17 cellular contexts compared by ENCODE assay signal in the genomic region with DNA sequence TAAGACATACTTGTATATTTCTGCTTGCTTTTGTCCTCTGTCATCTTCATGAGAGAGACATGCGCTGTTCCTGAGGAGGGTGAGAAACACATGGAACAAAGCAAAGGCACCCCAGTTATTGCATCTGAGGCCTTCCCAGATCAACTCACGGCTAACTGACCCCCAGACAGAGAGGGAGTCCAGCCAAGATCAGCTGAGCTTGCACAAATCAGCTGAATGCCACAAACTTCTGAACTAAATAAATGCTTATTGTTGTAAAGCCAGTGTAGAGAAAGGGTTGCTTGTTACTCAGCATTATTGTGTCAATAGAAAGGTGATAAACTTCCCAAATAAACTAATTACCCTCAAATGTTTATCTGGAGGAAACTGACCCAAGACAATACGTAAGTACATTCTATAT.
DNase-seq lines count a peak whose midpoint lies in the region; ATAC-seq, FAIRE-seq and TF ChIP-seq lines count a peak whose summit lies in the region.
"Had no signal": no experiment of that assay in that cellular context is flagged by ENCODE, and none has a peak within 500 bp of the region (broad histone marks: within the 10 kb centered on the region; RNA-seq: fewer than 3 reads in every experiment).

No MANE protein-coding gene starts in this region.

- TF ChIP-seq CTCF in A549 (IDR thresholded peaks at IDR 0.05) = no peak
- TF ChIP-seq CTCF in Calu3 (IDR thresholded peaks at IDR 0.05; ENCODE audit: unreplicated experiment) = no peak
- TF ChIP-seq CTCF in RWPE2 (IDR thresholded peaks at IDR 0.05; ENCODE audit: poor library complexity, severe bottlenecking) = no peak
- TF ChIP-seq CTCF in keratinocyte (optimal IDR thresholded peaks at IDR 0.05 in 1 of 3, IDR thresholded peaks at IDR 0.05 in 1 of 3, conservative IDR thresholded peaks at IDR 0.05 in 1 of 3; ENCODE audit: extremely low read depth in 1 of 3, insufficient read depth in 2 of 3, low read length in 3 of 3) = no peak

- H3K9me3 Mint-ChIP-seq in Calu3 (ENCODE audit: low read depth, unreplicated experiment) = peaks cover 6% of the 10 kb centered on the region

- TF ChIP-seq RAD21 in A549 (conservative IDR thresholded peaks at IDR 0.05 in 1 of 2, IDR thresholded peaks at IDR 0.05 in 1 of 2) = no peak

- CTCF ChIA-PET in A549 (lab: Yijun Ruan, JAX) (interaction anchor here (0.7 to 1.3 kb wide), 3 partner anchors 9 to 254 kb away, joined by 3 to 4 read pairs (median 3); no protein-coding TSS in a partner anchor), Calu3 (lab: Charles Lee) (no interaction called here)

- DNase-seq in A549 (ENCODE audit: low read depth in 1 of 2, low spot score in 1 of 2) (no peak), Calu3 (no peak), RWPE2 (ENCODE audit: low spot score) (no peak), keratinocyte (ENCODE audit: low read depth, low spot score) (no peak), DMS153 (lab: John Stamatoyannopoulos, UW) (no peak), SIG-M5 treated with dmso at 0.1 percent for 504 hours (lab: John Stamatoyannopoulos, UW; ENCODE audit: unreplicated experiment) (no peak), Karpas-422 (no peak)
- no peak for DNase-seq in stimulated activated CD4-positive, alpha-beta T cell treated with anti-CD3 and anti-CD28 coated beads, Interleukin-1b, Interleukin-23, amount 100 ng/mL, for 48 hours
- DNase-seq: 8988T; CD8-positive, alpha-beta memory T cell; DND-41; EL; GOT3; H7 had no signal

- BruUV-seq in Calu3 (replicated peaks; lab: Mats Ljungman, UMichigan) = no TSS peak

- intact Hi-C loops in Calu3 (cut with micrococcal nuclease; ENCODE audit: unreplicated experiment) = no loop called here

- H2AFZ ChIP-seq in keratinocyte (ENCODE audit: control insufficient read depth, low read length) (no peak overlapping the region), Karpas-422 (ENCODE audit: low read length) (no peak overlapping the region)

- H4K20me1 ChIP-seq in keratinocyte (ENCODE audit: control insufficient read depth, extremely low read depth, insufficient read depth, low read length) (no peaks in the 10 kb centered on the region), Karpas-422 (ENCODE audit: insufficient read depth, low read depth, low read length) (no peaks in the 10 kb centered on the region)
- H4K20me1 ChIP-seq: BLaER1 treated with 17β-estradiol and CSF1 and Interleukin-3, amounts not matched to agents 10 nM and 100 nM had no signal

- no peaks in the 10 kb centered on the region for H3K27me3 ChIP-seq in RWPE2 (ENCODE audit: insufficient read depth, poor library complexity, severe bottlenecking)
- H3K27me3 ChIP-seq in keratinocyte (ENCODE audit: control insufficient read depth, extremely low read depth, insufficient read depth, low read length) = no peaks in the 10 kb centered on the region
- H3K27me3 ChIP-seq in Karpas-422 (ENCODE audit: low read length) = no peaks in the 10 kb centered on the region

- H3K4me3 ChIP-seq in A549 = no peak overlapping the region
- no peak overlapping the region for H3K4me3 ChIP-seq in RWPE2 (ENCODE audit: severe bottlenecking)
- no peak overlapping the region for H3K4me3 ChIP-seq in keratinocyte (ENCODE audit: control insufficient read depth in 2 of 3, extremely low read depth in 1 of 3, insufficient read depth in 2 of 3, low read depth in 1 of 3, low read length in 3 of 3)
- no peak overlapping the region for H3K4me3 ChIP-seq in Karpas-422 (ENCODE audit: low read length)
- H3K4me3 ChIP-seq: BLaER1 treated with 17β-estradiol and CSF1 and Interleukin-3, amounts not matched to agents 10 nM and 100 nM; GM12878 had no signal

- WGBS in A549 (ENCODE audit: missing lambda C conversion rate) = 94% methylated on average over 3 of the region's 3 CpGs

- H3K79me2 ChIP-seq in keratinocyte (ENCODE audit: control insufficient read depth, insufficient read depth, low read length) (no peaks in the 10 kb centered on the region), Karpas-422 (ENCODE audit: low read length) (no peaks in the 10 kb centered on the region)

- no peak for TF ChIP-seq EP300 in A549 (IDR thresholded peaks at IDR 0.05)

- H3K36me3 ChIP-seq in RWPE2 (ENCODE audit: low read depth) (no peaks in the 10 kb centered on the region), keratinocyte (ENCODE audit: control insufficient read depth in 2 of 2, extremely low read depth in 1 of 2, insufficient read depth in 2 of 2, low read length in 2 of 2) (no peaks in the 10 kb centered on the region), Karpas-422 (ENCODE audit: insufficient read depth, low read length) (no peaks in the 10 kb centered on the region)
- H3K36me3 ChIP-seq: BLaER1 treated with 17β-estradiol and CSF1 and Interleukin-3, amounts not matched to agents 10 nM and 100 nM had no signal

- H3K36me3 Mint-ChIP-seq in Calu3 (ENCODE audit: insufficient read depth, unreplicated experiment) = peaks cover 15% of the 10 kb centered on the region
- H3K36me3 Mint-ChIP-seq: CD8-positive, alpha-beta memory T cell had no signal

- H3K9ac ChIP-seq in keratinocyte (ENCODE audit: control insufficient read depth, extremely low read depth, insufficient read depth, low read length) (no peak overlapping the region), Karpas-422 (ENCODE audit: low read length) (no peak overlapping the region)
- H3K9ac ChIP-seq: BLaER1 treated with 17β-estradiol and CSF1 and Interleukin-3, amounts not matched to agents 10 nM and 100 nM had no signal

- H3K27me3 Mint-ChIP-seq in Calu3 (ENCODE audit: unreplicated experiment) = no peaks in the 10 kb centered on the region

- H3K4me1 Mint-ChIP-seq in Calu3 (ENCODE audit: low read depth, unreplicated experiment) = peaks cover 69% of the 10 kb centered on the region
- H3K4me1 Mint-ChIP-seq: B cell had no signal

- FAIRE-seq in A549 (lab: Jason Lieb, UNC) (no peak), keratinocyte (lab: Jason Lieb, UNC) (peak; percentile 41)
- FAIRE-seq: GM12878 had no signal

- H3K27ac ChIP-seq in A549 (peak overlapping the region; percentile 92 to 96), RWPE2 (ENCODE audit: poor library complexity, severe bottlenecking) (peak overlapping the region; percentile 65), keratinocyte (ENCODE audit: control insufficient read depth, insufficient read depth, low read length) (no peak overlapping the region), Karpas-422 (ENCODE audit: low read length) (no peak overlapping the region)
- H3K27ac ChIP-seq: BLaER1 treated with 17β-estradiol and CSF1 and Interleukin-3, amounts not matched to agents 10 nM and 100 nM had no signal

- dilution Hi-C loops in keratinocyte (cut with MboI; ENCODE audit: extremely low pct_ligation_motif_present, low sequenced_read_pairs) = no loop called here

- POLR2A ChIA-PET in A549 (lab: Yijun Ruan, JAX) = interaction anchor here (2.3 kb wide), 1 partner anchor 23 kb away, joined by 15 read pairs; no protein-coding TSS in a partner anchor

- TF ChIP-seq POLR2A in A549 (IDR thresholded peaks at IDR 0.05; ENCODE audit: low read length) = no peak

- ATAC-seq in A549 (no peak), RWPE2 (ENCODE audit: low read depth) (no peak)

- H3K9me3 ChIP-seq in A549 = peaks cover 3% of the 10 kb centered on the region; the same call in 1 of the 3 replicates
- no peaks in the 10 kb centered on the region for H3K9me3 ChIP-seq in RWPE2 (ENCODE audit: severe bottlenecking)
- no peaks in the 10 kb centered on the region for H3K9me3 ChIP-seq in keratinocyte (ENCODE audit: control insufficient read depth, low read depth, low read length)
- no peaks in the 10 kb centered on the region for H3K9me3 ChIP-seq in Karpas-422 (ENCODE audit: low read length)
- H3K9me3 ChIP-seq: BLaER1 treated with 17β-estradiol and CSF1 and Interleukin-3, amounts not matched to agents 10 nM and 100 nM had no signal

- no peaks in the 10 kb centered on the region for H3K9me2 ChIP-seq in Karpas-422 (replicated peaks; ENCODE audit: insufficient read depth, low read length)

- H3K27ac Mint-ChIP-seq in Calu3 (ENCODE audit: unreplicated experiment) = peak overlapping the region; percentile 89
- H3K27ac Mint-ChIP-seq: B cell; CD8-positive, alpha-beta memory T cell had no signal

- H3K4me3 Mint-ChIP-seq in Calu3 (ENCODE audit: low read depth, unreplicated experiment) = no peak overlapping the region
- H3K4me3 Mint-ChIP-seq: B cell; CD8-positive, alpha-beta memory T cell had no signal

- H3K4me2 ChIP-seq in A549 (no peak overlapping the region), keratinocyte (ENCODE audit: control insufficient read depth, extremely low read depth, insufficient read depth, low read depth, low read length) (no peak overlapping the region), Karpas-422 (ENCODE audit: low read depth, low read length, poor library complexity, severe bottlenecking) (no peak overlapping the region)

- H3K4me1 ChIP-seq in A549 = peaks cover 64% of the 10 kb centered on the region
- peaks cover 42% of the 10 kb centered on the region for H3K4me1 ChIP-seq in RWPE2 (ENCODE audit: insufficient read depth, poor library complexity, severe bottlenecking)
- peaks cover 56% of the 10 kb centered on the region for H3K4me1 ChIP-seq in keratinocyte (ENCODE audit: control insufficient read depth, extremely low read depth, insufficient read depth, low read length)
- H3K4me1 ChIP-seq in Karpas-422 (ENCODE audit: low read length) = no peaks in the 10 kb centered on the region

- H3K9me1 ChIP-seq in keratinocyte (ENCODE audit: control insufficient read depth, extremely low read depth, insufficient read depth, low read length) = no peaks in the 10 kb centered on the region

TF ChIP-seq in A549, 52 proteins besides CTCF, POLR2A, EP300 and RAD21:
- peak; percentile 78 for TF ChIP-seq MAFK (IDR thresholded peaks at IDR 0.05; ENCODE audit: partially characterized antibody)
- no peak for TF ChIP-seq RCOR1 (IDR thresholded peaks at IDR 0.05; ENCODE audit: low read depth, low read length)
- TF ChIP-seq, protein P1, sequence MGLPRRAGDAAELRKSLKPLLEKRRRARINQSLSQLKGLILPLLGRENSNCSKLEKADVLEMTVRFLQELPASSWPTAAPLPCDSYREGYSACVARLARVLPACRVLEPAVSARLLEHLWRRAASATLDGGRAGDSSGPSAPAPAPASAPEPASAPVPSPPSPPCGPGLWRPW (IDR thresholded peaks at IDR 0.05) = no peak
- no peak for TF ChIP-seq NPAS2 (CRISPR knock-in tag; IDR thresholded peaks at IDR 0.05; ENCODE audit: borderline replicate concordance)
- TF ChIP-seq HOXA7 (CRISPR knock-in tag; IDR thresholded peaks at IDR 0.05) = no peak
- no peak for TF ChIP-seq MAX (IDR thresholded peaks at IDR 0.05)
- no peak for TF ChIP-seq HOXB13 (CRISPR knock-in tag; IDR thresholded peaks at IDR 0.05; ENCODE audit: low read depth)
- no peak for TF ChIP-seq GATA3 (IDR thresholded peaks at IDR 0.05; ENCODE audit: borderline replicate concordance)

Comparison
In these comparisons a context has a peak if more than half of its experiments do, and no peak if none do; other contexts are left out.
1. H3K27ac ChIP-seq: peak in A549 (2 of 2) and RWPE2 (single experiment); none in keratinocyte (single experiment) and Karpas-422 (single experiment).